In the genomic region with DNA sequence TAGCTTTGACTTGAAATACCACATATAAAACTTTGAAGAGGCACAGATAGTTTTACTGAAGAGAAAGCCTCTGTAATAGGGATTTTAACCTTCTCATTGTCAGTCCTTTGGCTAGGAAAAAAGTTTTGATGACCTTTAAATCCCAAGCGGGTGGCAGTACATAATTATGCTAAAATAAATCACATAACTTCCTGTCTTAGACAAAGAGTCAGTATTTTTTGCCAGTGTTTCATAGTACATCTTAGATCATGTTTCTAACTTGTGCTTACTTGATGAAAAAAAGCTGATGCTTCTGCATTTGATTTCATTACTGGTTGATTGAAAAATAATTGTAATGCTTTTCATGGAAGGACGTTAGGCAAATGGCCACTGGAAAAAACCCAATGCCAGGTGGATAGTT, we compare ENCODE assay signal across 1 cellular context.
TF ChIP-seq lines count a peak whose summit lies in the region.

No MANE protein-coding gene starts in this region.

TF ChIP-seq in HepG2, 621 proteins besides CTCF, POLR2A, EP300 and RAD21 (continued from another document):
- TF ChIP-seq, protein P1, sequence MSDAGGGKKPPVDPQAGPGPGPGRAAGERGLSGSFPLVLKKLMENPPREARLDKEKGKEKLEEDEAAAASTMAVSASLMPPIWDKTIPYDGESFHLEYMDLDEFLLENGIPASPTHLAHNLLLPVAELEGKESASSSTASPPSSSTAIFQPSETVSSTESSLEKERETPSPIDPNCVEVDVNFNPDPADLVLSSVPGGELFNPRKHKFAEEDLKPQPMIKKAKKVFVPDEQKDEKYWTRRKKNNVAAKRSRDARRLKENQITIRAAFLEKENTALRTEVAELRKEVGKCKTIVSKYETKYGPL (CRISPR knock-in tag; IDR thresholded peaks at IDR 0.05): no peak
- TF ChIP-seq, protein P2, sequence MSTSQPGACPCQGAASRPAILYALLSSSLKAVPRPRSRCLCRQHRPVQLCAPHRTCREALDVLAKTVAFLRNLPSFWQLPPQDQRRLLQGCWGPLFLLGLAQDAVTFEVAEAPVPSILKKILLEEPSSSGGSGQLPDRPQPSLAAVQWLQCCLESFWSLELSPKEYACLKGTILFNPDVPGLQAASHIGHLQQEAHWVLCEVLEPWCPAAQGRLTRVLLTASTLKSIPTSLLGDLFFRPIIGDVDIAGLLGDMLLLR (CRISPR knock-in tag; IDR thresholded peaks at IDR 0.05): no peak
- TF ChIP-seq, protein P3, sequence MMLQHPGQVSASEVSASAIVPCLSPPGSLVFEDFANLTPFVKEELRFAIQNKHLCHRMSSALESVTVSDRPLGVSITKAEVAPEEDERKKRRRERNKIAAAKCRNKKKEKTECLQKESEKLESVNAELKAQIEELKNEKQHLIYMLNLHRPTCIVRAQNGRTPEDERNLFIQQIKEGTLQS (CRISPR knock-in tag; IDR thresholded peaks at IDR 0.05): no peak
- TF ChIP-seq SP4 (CRISPR knock-in tag; IDR thresholded peaks at IDR 0.05) (no peak), ZNF709 (CRISPR knock-in tag; IDR thresholded peaks at IDR 0.05) (no peak), BRCA1 (CRISPR knock-in tag; IDR thresholded peaks at IDR 0.05) (no peak), ZNF616 (CRISPR knock-in tag; IDR thresholded peaks at IDR 0.05; ENCODE audit: low read depth) (no peak), ZNF546 (CRISPR knock-in tag; conservative IDR thresholded peaks at IDR 0.05) (no peak), GTF2F1 (IDR thresholded peaks at IDR 0.05; ENCODE audit: low read length) (no peak), MAZ (IDR thresholded peaks at IDR 0.05; ENCODE audit: borderline replicate concordance, low read depth, low read length) (no peak), MAZ (CRISPR knock-in tag; IDR thresholded peaks at IDR 0.05; ENCODE audit: low read depth) (no peak), IRF2 (CRISPR knock-in tag; IDR thresholded peaks at IDR 0.05) (no peak)
